ENCODE assay signal across 18 cellular contexts in genomic region chr14:33602396-33602795, GRCh38.
"Had no signal": no experiment of that assay in that cellular context is flagged by ENCODE, and none has a peak within 500 bp of the region (broad histone marks: within the 10 kb centered on the region; RNA-seq: fewer than 3 reads in every experiment).

No MANE protein-coding gene starts in this region.

- H3K4me1 Mint-ChIP-seq: activated naive CD8-positive, alpha-beta T cell treated with anti-CD3 and anti-CD28 coated beads for 36 hours; stimulated activated naive B cell treated with anti-CD40 and anti-IgM and Interleukin-4, amounts not matched to agents 10 μg/mL and 1 μg/mL and 100 μg/mL, for 72 hours; T-helper 17 cell had no signal

- H3K27me3 Mint-ChIP-seq: brain; stimulated activated naive B cell treated with anti-CD40 and anti-IgM and Interleukin-4, amounts not matched to agents 10 μg/mL and 1 μg/mL and 100 μg/mL, for 72 hours had no signal

- H3K27ac ChIP-seq: gastroesophageal sphincter, heart left ventricle, WERI-Rb-1 had no signal

- FAIRE-seq: kidney had no signal

- H3K27ac Mint-ChIP-seq: activated naive CD8-positive, alpha-beta T cell treated with anti-CD3 and anti-CD28 coated beads for 36 hours; brain; nephron; stimulated activated naive B cell treated with anti-CD40 and anti-IgM and Interleukin-4, amounts not matched to agents 10 μg/mL and 1 μg/mL and 100 μg/mL, for 72 hours; T-helper 17 cell had no signal

- H3K9me3 ChIP-seq: gastroesophageal sphincter, heart left ventricle had no signal

- H3K4me3 Mint-ChIP-seq: activated naive CD8-positive, alpha-beta T cell treated with anti-CD3 and anti-CD28 coated beads for 36 hours; brain; nephron; stimulated activated naive B cell treated with anti-CD40 and anti-IgM and Interleukin-4, amounts not matched to agents 10 μg/mL and 1 μg/mL and 100 μg/mL, for 72 hours; T-helper 17 cell had no signal

- DNase-seq: activated CD4-positive, alpha-beta T cell treated with anti-CD3 and anti-CD28 coated beads for 1 hour; activated CD4-positive, alpha-beta T cell treated with anti-CD3 and anti-CD28 coated beads, Interleukin-2, amount 50 U/mL, for 4 hours; activated naive CD8-positive, alpha-beta T cell treated with anti-CD3 and anti-CD28 coated beads for 36 hours; amniotic stem cell; effector CD4-positive, alpha-beta T cell; heart left ventricle; kidney; midbrain; nucleus accumbens; stimulated activated naive B cell treated with anti-CD40 and anti-IgM and Interleukin-4, amounts not matched to agents 10 μg/mL and 1 μg/mL and 100 μg/mL, for 72 hours; T-helper 17 cell; WERI-Rb-1 had no signal

- H3K4me3 ChIP-seq: gastroesophageal sphincter, heart left ventricle had no signal

- H3K36me3 ChIP-seq: gastroesophageal sphincter, heart left ventricle, WERI-Rb-1 had no signal

- H3K36me3 Mint-ChIP-seq: activated naive CD8-positive, alpha-beta T cell treated with anti-CD3 and anti-CD28 coated beads for 36 hours; stimulated activated naive B cell treated with anti-CD40 and anti-IgM and Interleukin-4, amounts not matched to agents 10 μg/mL and 1 μg/mL and 100 μg/mL, for 72 hours had no signal

- ATAC-seq: esophagus mucosa; gastroesophageal sphincter; heart left ventricle; left lobe of liver; sciatic nerve; stimulated activated naive B cell treated with anti-CD40 and anti-IgM and Interleukin-4, amounts not matched to agents 10 μg/mL and 1 μg/mL and 100 μg/mL, for 72 hours; T-helper 17 cell had no signal

- H3K4me1 ChIP-seq: gastroesophageal sphincter had no signal

- H3K27me3 ChIP-seq: gastroesophageal sphincter, heart left ventricle had no signal
